Comparison of ENCODE assay signal across 8 cellular contexts in the genomic region with DNA sequence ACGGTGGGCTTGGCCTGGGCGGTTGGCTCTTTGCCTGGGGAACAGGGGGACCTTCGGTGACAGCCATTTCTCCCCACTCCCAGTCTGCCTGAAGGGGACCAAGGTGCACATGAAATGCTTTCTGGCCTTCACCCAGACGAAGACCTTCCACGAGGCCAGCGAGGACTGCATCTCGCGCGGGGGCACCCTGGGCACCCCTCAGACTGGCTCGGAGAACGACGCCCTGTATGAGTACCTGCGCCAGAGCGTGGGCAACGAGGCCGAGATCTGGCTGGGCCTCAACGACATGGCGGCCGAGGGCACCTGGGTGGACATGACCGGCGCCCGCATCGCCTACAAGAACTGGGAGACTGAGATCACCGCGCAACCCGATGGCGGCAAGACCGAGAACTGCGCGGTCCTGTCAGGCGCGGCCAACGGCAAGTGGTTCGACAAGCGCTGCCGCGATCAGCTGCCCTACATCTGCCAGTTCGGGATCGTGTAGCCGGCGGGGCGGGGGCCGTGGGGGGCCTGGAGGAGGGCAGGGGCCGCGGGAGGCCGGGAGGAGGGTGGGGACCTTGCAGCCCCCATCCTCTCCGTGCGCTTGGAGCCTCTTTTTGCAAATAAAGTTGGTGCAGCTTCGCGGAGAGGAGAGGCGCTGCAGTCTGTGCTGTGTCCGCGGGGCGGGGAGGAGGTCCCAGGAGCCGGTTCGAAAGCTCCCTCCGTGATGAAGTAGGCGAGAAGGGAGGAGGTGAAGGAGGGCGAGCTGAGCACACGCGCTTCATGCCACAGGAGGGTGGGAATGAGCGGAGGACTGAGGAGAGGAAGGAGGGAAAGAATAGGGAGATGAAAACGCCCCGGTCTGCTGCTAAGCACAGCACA. TPM values are rescaled to one million over a fixed set of nuclear protein-coding genes. Genes with fewer than 3 reads are reported as not detected.
A peak's percentile ranks its signal among the peaks of the same experiment; 100 is the strongest.
DNase-seq lines count a peak whose midpoint lies in the region; ATAC-seq, FAIRE-seq and TF ChIP-seq lines count a peak whose summit lies in the region.

No MANE protein-coding gene starts in this region.

- peak overlapping the region; percentile 85 for H3K27ac ChIP-seq in HL-60 (replicated peaks)

- no peak overlapping the region for H3K27ac Mint-ChIP-seq in activated naive CD4-positive, alpha-beta T cell treated with anti-CD3 and anti-CD28 coated beads for 36 hours

- no peak for TF ChIP-seq CTCF in HL-60 (IDR thresholded peaks at IDR 0.05; ENCODE audit: insufficient read depth, low read length)

- FAIRE-seq in HTR-8/SVneo (lab: Jason Lieb, UNC): no peak

- CTCF ChIA-PET in activated naive CD4-positive, alpha-beta T cell treated with anti-CD3 and anti-CD28 coated beads for 36 hours (lab: Charles Lee): interaction anchor here (0.9 to 15.7 kb wide), 7 partner anchors 10 to 624 kb away, joined by 3 to 299 read pairs (median 4); no protein-coding TSS in a partner anchor

- intact Hi-C loops in activated naive CD4-positive, alpha-beta T cell treated with anti-CD3 and anti-CD28 coated beads for 36 hours (cut with micrococcal nuclease): loop anchor here (2.0 to 5.0 kb wide), 4 partner anchors 19 to 893 kb away; no protein-coding TSS in a partner anchor
- intact Hi-C loops in left cardiac atrium (cut with DNase I): loop anchor here in 1 of 2 donors (5.0 kb wide), 1 partner anchor 177 kb away; no protein-coding TSS in a partner anchor
- intact Hi-C loops in sciatic nerve (cut with DNase I): loop anchor here (5.0 kb wide), 1 partner anchor 467 kb away; no protein-coding TSS in a partner anchor

- no peak for DNase-seq in HL-60 (ENCODE audit: low read depth in 1 of 2, low spot score in 1 of 2)
- DNase-seq in activated naive CD4-positive, alpha-beta T cell treated with anti-CD3 and anti-CD28 coated beads for 36 hours: peak; percentile 18
- peak; percentile 36 for DNase-seq in left cardiac atrium
- DNase-seq in sciatic nerve (ENCODE audit: low spot score): peak; percentile 73
- DNase-seq in NCI-H345 treated with DMSO at 0.1 percent for 48 hours (lab: John Stamatoyannopoulos, UW; ENCODE audit: unreplicated experiment): no peak
- DNase-seq in HTR-8/SVneo (ENCODE audit: insufficient read length, low spot score): no peak
- no peak for DNase-seq in NCI-H774 (lab: John Stamatoyannopoulos, UW)
- no peak for DNase-seq in NCI-H146 treated with DMSO at 0.1 percent for 48 hours (lab: John Stamatoyannopoulos, UW; ENCODE audit: unreplicated experiment)

- H3K27me3 ChIP-seq in HL-60 (ENCODE audit: insufficient read depth, poor library complexity, severe bottlenecking): no peaks in the 10 kb centered on the region

- H3K27me3 Mint-ChIP-seq in activated naive CD4-positive, alpha-beta T cell treated with anti-CD3 and anti-CD28 coated beads for 36 hours (ENCODE audit: low read depth): peaks cover 16% of the 10 kb centered on the region

- ATAC-seq in left cardiac atrium (peak; percentile 39 to 47), sciatic nerve (peak; percentile 72)

- H3K4me1 Mint-ChIP-seq in activated naive CD4-positive, alpha-beta T cell treated with anti-CD3 and anti-CD28 coated beads for 36 hours (ENCODE audit: low read depth): peaks cover 24% of the 10 kb centered on the region

- H3K36me3 Mint-ChIP-seq in activated naive CD4-positive, alpha-beta T cell treated with anti-CD3 and anti-CD28 coated beads for 36 hours (ENCODE audit: low read depth): no peaks in the 10 kb centered on the region

- H3K4me3 ChIP-seq in HL-60 (replicated peaks; ENCODE audit: insufficient read depth, low read length): no peak overlapping the region

- no peaks in the 10 kb centered on the region for H3K9me3 Mint-ChIP-seq in activated naive CD4-positive, alpha-beta T cell treated with anti-CD3 and anti-CD28 coated beads for 36 hours

- peak overlapping the region; percentile 49 for H3K4me3 Mint-ChIP-seq in activated naive CD4-positive, alpha-beta T cell treated with anti-CD3 and anti-CD28 coated beads for 36 hours

RNA-seq across cellular contexts. Expression of a gene that starts 9.6 kb away (rescaled TPM):
- total RNA-seq in activated naive CD4-positive, alpha-beta T cell treated with anti-CD3 and anti-CD28 coated beads for 36 hours: not detected
- total RNA-seq in left cardiac atrium: 100 to 1,000 TPM; 107 to 132 TPM
- 105 TPM for total RNA-seq in sciatic nerve

RNA-seq across cellular contexts. Expression of a gene that starts 59.6 kb away (rescaled TPM):
- total RNA-seq in activated naive CD4-positive, alpha-beta T cell treated with anti-CD3 and anti-CD28 coated beads for 36 hours: 10 to 100 TPM; 61.4 to 64.7 TPM
- total RNA-seq in left cardiac atrium (10 to 100 TPM; 21.0 to 32.1 TPM), sciatic nerve (36.9 TPM)

RNA-seq across cellular contexts. Expression of a gene that starts 59.7 kb away (rescaled TPM):
- 10 to 100 TPM; 29.5 to 31.0 TPM for total RNA-seq in activated naive CD4-positive, alpha-beta T cell treated with anti-CD3 and anti-CD28 coated beads for 36 hours
- total RNA-seq in left cardiac atrium (10 to 100 TPM; 42.7 to 45.5 TPM), sciatic nerve (85.1 TPM)

Comparison
In these comparisons a context has a peak if more than half of its experiments do, and no peak if none do; other contexts are left out.
1. DNase-seq: peak in activated naive CD4-positive, alpha-beta T cell treated with anti-CD3 and anti-CD28 coated beads for 36 hours (single experiment), left cardiac atrium (single experiment) and sciatic nerve (single experiment); none in HL-60 (0 of 2), NCI-H345 treated with DMSO at 0.1 percent for 48 hours (single experiment), HTR-8/SVneo (single experiment), NCI-H774 (single experiment) and NCI-H146 treated with DMSO at 0.1 percent for 48 hours (single experiment).
2. RNA of a gene that starts 9.6 kb away (total RNA-seq): 107 to 132 TPM in left cardiac atrium and 105 TPM in sciatic nerve (single experiment); not detected in activated naive CD4-positive, alpha-beta T cell treated with anti-CD3 and anti-CD28 coated beads for 36 hours; every median in the first group is over 10 times any median in the second.